8 cellular contexts compared by ENCODE assay signal in genomic region chr1:162561037-162561615, GRCh38. TPM values are rescaled to one million over a fixed set of nuclear protein-coding genes. Genes with fewer than 3 reads are reported as not detected.
DNase-seq lines count a peak whose midpoint lies in the region; ATAC-seq, FAIRE-seq and TF ChIP-seq lines count a peak whose summit lies in the region.

No MANE protein-coding gene starts in this region.

- peak overlapping the region; percentile 7 for H2AFZ ChIP-seq in keratinocyte (ENCODE audit: control insufficient read depth, low read length)

- peak overlapping the region; percentile 96 for H3K27ac Mint-ChIP-seq in central memory CD8-positive, alpha-beta T cell (ENCODE audit: low read depth)

- H3K9ac ChIP-seq in keratinocyte (ENCODE audit: control insufficient read depth, extremely low read depth, insufficient read depth, low read length): peak overlapping the region; percentile 90

- DNase-seq in AG10803 (ENCODE audit: low read depth) (peak; percentile 97), NCI-H345 treated with DMSO at 0.1 percent for 48 hours (lab: John Stamatoyannopoulos, UW; ENCODE audit: unreplicated experiment) (peak; percentile 90), keratinocyte (ENCODE audit: low read depth, low spot score) (peak; percentile 62)
- DNase-seq in activated CD4-positive, CD25-positive, alpha-beta regulatory T cell treated with anti-CD3 and anti-CD28 coated beads, Interleukin-2, amount 50 U/mL, for 16 hours (ENCODE audit: low read depth, low spot score): peak; percentile 94
- peak; percentile 96 to 98 for DNase-seq in central memory CD8-positive, alpha-beta T cell (ENCODE audit: low spot score in 2 of 2)
- DNase-seq in stimulated activated CD4-positive, alpha-beta T cell treated with anti-CD3 and anti-CD28 coated beads, Interleukin-12 subunit alpha, Interleukin-12 subunit beta, amount 100 ng/mL, for 48 hours (ENCODE audit: low read depth in 2 of 3, low spot score in 1 of 3): peak; percentile 94 to 98 (median 96)

- H3K27ac ChIP-seq in keratinocyte (ENCODE audit: control insufficient read depth, insufficient read depth, low read length): peak overlapping the region; percentile 89

- H3K36me3 Mint-ChIP-seq in central memory CD8-positive, alpha-beta T cell (ENCODE audit: insufficient read depth): peaks cover 20% of the 10 kb centered on the region

- peak; percentile 70 for FAIRE-seq in keratinocyte (lab: Jason Lieb, UNC)

- peaks cover 32% of the 10 kb centered on the region for H3K4me1 ChIP-seq in keratinocyte (ENCODE audit: control insufficient read depth, extremely low read depth, insufficient read depth, low read length)

- no peaks in the 10 kb centered on the region for H3K9me1 ChIP-seq in keratinocyte (ENCODE audit: control insufficient read depth, extremely low read depth, insufficient read depth, low read length)

- H3K79me2 ChIP-seq in keratinocyte (ENCODE audit: control insufficient read depth, insufficient read depth, low read length): peaks cover 46% of the 10 kb centered on the region

- peak overlapping the region; percentile 70 for H3K4me3 ChIP-seq in AG10803 (ENCODE audit: low read length)
- H3K4me3 ChIP-seq in keratinocyte (ENCODE audit: control insufficient read depth in 2 of 3, extremely low read depth in 1 of 3, insufficient read depth in 2 of 3, low read depth in 1 of 3, low read length in 3 of 3): peak overlapping the region; percentile 53 to 99 (median 95)

- ATAC-seq in GM19035 (IDR thresholded peaks at IDR 0.05; ENCODE audit: unreplicated experiment) (peak; percentile 96), HG03342 (IDR thresholded peaks at IDR 0.05; ENCODE audit: unreplicated experiment) (peak; percentile 92)
- peak; percentile 88 for ATAC-seq in central memory CD8-positive, alpha-beta T cell (replicated peaks; ENCODE audit: extremely low read depth, poor library complexity, severe bottlenecking)

- TF ChIP-seq CTCF in AG10803 (conservative IDR thresholded peaks at IDR 0.05; ENCODE audit: low read length) (no peak), keratinocyte (optimal IDR thresholded peaks at IDR 0.05 in 1 of 3, IDR thresholded peaks at IDR 0.05 in 1 of 3, conservative IDR thresholded peaks at IDR 0.05 in 1 of 3; ENCODE audit: extremely low read depth in 1 of 3, insufficient read depth in 2 of 3, low read length in 3 of 3) (no peak)

- H3K9me3 ChIP-seq in keratinocyte (ENCODE audit: control insufficient read depth, low read depth, low read length): no peaks in the 10 kb centered on the region

- H3K4me2 ChIP-seq in keratinocyte (ENCODE audit: control insufficient read depth, extremely low read depth, insufficient read depth, low read depth, low read length): peak overlapping the region; percentile 96

- peaks cover 4% of the 10 kb centered on the region for H4K20me1 ChIP-seq in keratinocyte (ENCODE audit: control insufficient read depth, extremely low read depth, insufficient read depth, low read length)

- peaks cover 44% of the 10 kb centered on the region for H3K4me1 Mint-ChIP-seq in central memory CD8-positive, alpha-beta T cell

- H3K27me3 Mint-ChIP-seq in central memory CD8-positive, alpha-beta T cell: no peaks in the 10 kb centered on the region

- peak overlapping the region; percentile 90 for H3K4me3 Mint-ChIP-seq in central memory CD8-positive, alpha-beta T cell

- peaks cover 3 to 8% of the 10 kb centered on the region in 2 experiments for H3K36me3 ChIP-seq in keratinocyte (ENCODE audit: control insufficient read depth in 2 of 2, extremely low read depth in 1 of 2, insufficient read depth in 2 of 2, low read length in 2 of 2)

- no peaks in the 10 kb centered on the region for H3K9me3 Mint-ChIP-seq in central memory CD8-positive, alpha-beta T cell

- no peaks in the 10 kb centered on the region for H3K27me3 ChIP-seq in keratinocyte (ENCODE audit: control insufficient read depth, extremely low read depth, insufficient read depth, low read length)

- dilution Hi-C loops in keratinocyte (cut with MboI; ENCODE audit: extremely low pct_ligation_motif_present, low sequenced_read_pairs): no loop called here

RNA-seq across cellular contexts. Expression of gene UAP1, which starts 0.4 kb away (rescaled TPM):
- 81.8 to 150 TPM (median 129 TPM) in 3 replicates for polyA plus RNA-seq in keratinocyte
- 82.3 TPM for polyA plus RNA-seq in keratinocyte (2011; ENCODE audit: low read depth)
- 72.4 and 143 TPM in 2 replicates for polyA plus RNA-seq in keratinocyte (2011; cell fraction: cytosol; rRNA removed)
- polyA plus RNA-seq in keratinocyte (2011; cell fraction: nucleus; rRNA removed): 115 and 150 TPM in 2 replicates
- polyA plus RNA-seq in keratinocyte (2012; ENCODE audit: low replicate concordance): 89.8 and 128 TPM in 2 replicates
- polyA minus RNA-seq in keratinocyte: 27.7 to 125 TPM (median 59.1 TPM) in 3 replicates
- polyA minus RNA-seq in keratinocyte (2011; cell fraction: cytosol; rRNA and poly(A)+ RNA removed): 67.5 TPM
- 75.2 and 120 TPM in 2 replicates for polyA minus RNA-seq in keratinocyte (2011; cell fraction: nucleus; rRNA and poly(A)+ RNA removed)

Comparison
In these comparisons a context has a peak if more than half of its experiments do, and no peak if none do; other contexts are left out.
1. Peak in every context shown above with its lines: DNase-seq, ATAC-seq, H3K4me3 ChIP-seq and H3K27ac ChIP-seq.